ENCODE assay signal across 1 cellular context in genomic region chr4:10421344-10422055, GRCh38.
TF ChIP-seq lines count a peak whose summit lies in the region.

No MANE protein-coding gene starts in this region.

TF ChIP-seq in SK-N-SH, 30 proteins besides CTCF, POLR2A, EP300 and RAD21 (continued from another document):
- TF ChIP-seq REST (IDR thresholded peaks at IDR 0.05; ENCODE audit: low read depth, low read length) (no peak), GABPA (IDR thresholded peaks at IDR 0.05; ENCODE audit: low read depth) (no peak), FOSL2 (IDR thresholded peaks at IDR 0.05; ENCODE audit: borderline replicate concordance, low read depth) (no peak), MAX (IDR thresholded peaks at IDR 0.05; ENCODE audit: low read depth) (no peak), MEF2A (IDR thresholded peaks at IDR 0.05; ENCODE audit: borderline replicate concordance, low read depth) (no peak), TCF12 (IDR thresholded peaks at IDR 0.05) (no peak)
